14 cellular contexts compared by ENCODE assay signal in genomic region chr4:121799208-121799823, GRCh38. TPM values are rescaled to one million over a fixed set of nuclear protein-coding genes. Genes with fewer than 3 reads are reported as not detected.
DNase-seq lines count a peak whose midpoint lies in the region; ATAC-seq and TF ChIP-seq lines count a peak whose summit lies in the region.
"Had no signal": no experiment of that assay in that cellular context is flagged by ENCODE, and none has a peak within 500 bp of the region (broad histone marks: within the 10 kb centered on the region; RNA-seq: fewer than 3 reads in every experiment).

No MANE protein-coding gene starts in this region.

- CTCF ChIA-PET in CD4-positive, alpha-beta memory T cell (lab: Charles Lee; ENCODE audit: partially characterized antibody) = interaction anchor here (1.1 kb wide), 1 partner anchor 13 kb away, joined by 4 read pairs; no protein-coding TSS in a partner anchor

- H3F3A ChIP-seq in GM23338 (replicated peaks; ENCODE audit: low read depth) = no peaks in the 10 kb centered on the region

- no peaks in the 10 kb centered on the region for H3K27me3 ChIP-seq in CD4-positive, alpha-beta memory T cell (ENCODE audit: insufficient read depth, low read length)
- no peaks in the 10 kb centered on the region for H3K27me3 ChIP-seq in GM23338 (ENCODE audit: insufficient read depth)

- peaks cover 6 to 23% of the 10 kb centered on the region in 2 donors for H3K36me3 Mint-ChIP-seq in CD4-positive, alpha-beta memory T cell
- peaks cover 24% of the 10 kb centered on the region; the same call in 2 of the 3 replicates for H3K36me3 Mint-ChIP-seq in GM23338 (ENCODE audit: low read depth)
- H3K36me3 Mint-ChIP-seq in activated T-helper 17 cell treated with anti-CD3 and anti-CD28 coated beads, Interleukin-2, amount 50 U/mL, for 72 hours (ENCODE audit: low read depth) = peaks cover 35% of the 10 kb centered on the region
- H3K36me3 Mint-ChIP-seq in natural killer cell = no peaks in the 10 kb centered on the region
- no peaks in the 10 kb centered on the region for H3K36me3 Mint-ChIP-seq in stimulated activated naive B cell treated with anti-CD40 and anti-IgM and Interleukin-4, amounts not matched to agents 10 μg/mL and 1 μg/mL and 100 μg/mL, for 72 hours

- peaks cover 0 to 3% of the 10 kb centered on the region in 2 donors for H3K27me3 Mint-ChIP-seq in CD4-positive, alpha-beta memory T cell
- H3K27me3 Mint-ChIP-seq in GM23338 (ENCODE audit: insufficient read depth, low read depth, poor library complexity) (peaks cover 9% of the 10 kb centered on the region), natural killer cell (ENCODE audit: low read depth in 2 of 2) (peaks cover 6 to 13% of the 10 kb centered on the region in 2 donors)
- H3K27me3 Mint-ChIP-seq in activated T-helper 17 cell treated with anti-CD3 and anti-CD28 coated beads, Interleukin-2, amount 50 U/mL, for 72 hours = no peaks in the 10 kb centered on the region
- peaks cover 7 to 14% of the 10 kb centered on the region in 2 donors for H3K27me3 Mint-ChIP-seq in stimulated activated naive B cell treated with anti-CD40 and anti-IgM and Interleukin-4, amounts not matched to agents 10 μg/mL and 1 μg/mL and 100 μg/mL, for 72 hours

- H3K4me3 ChIP-seq in CD4-positive, alpha-beta memory T cell (ENCODE audit: low read length in 2 of 2) = peak overlapping the region in 1 of 2 donors; percentile 1
- no peak overlapping the region for H3K4me3 ChIP-seq in GM23338

- no peaks in the 10 kb centered on the region for H4K20me1 ChIP-seq in GM23338 (replicated peaks; ENCODE audit: insufficient read depth)

- H3K4me1 Mint-ChIP-seq in CD4-positive, alpha-beta memory T cell = peaks cover 24 to 48% (median 38%) of the 10 kb centered on the region in 4 donors
- H3K4me1 Mint-ChIP-seq in GM23338 (peaks cover 40% of the 10 kb centered on the region), natural killer cell (peaks cover 24 to 26% of the 10 kb centered on the region in 2 donors)
- peaks cover 22% of the 10 kb centered on the region for H3K4me1 Mint-ChIP-seq in activated T-helper 17 cell treated with anti-CD3 and anti-CD28 coated beads, Interleukin-2, amount 50 U/mL, for 72 hours
- peaks cover 9 to 30% of the 10 kb centered on the region in 2 donors for H3K4me1 Mint-ChIP-seq in stimulated activated naive B cell treated with anti-CD40 and anti-IgM and Interleukin-4, amounts not matched to agents 10 μg/mL and 1 μg/mL and 100 μg/mL, for 72 hours

- TF ChIP-seq CTCF in GM23338 (conservative IDR thresholded peaks at IDR 0.05; ENCODE audit: low read depth in 2 of 2) (no peak), natural killer cell (IDR thresholded peaks at IDR 0.05) (no peak)

- no peak overlapping the region for H3K27ac ChIP-seq in CD4-positive, alpha-beta memory T cell (ENCODE audit: low read depth, low read length)
- no peak overlapping the region for H3K27ac ChIP-seq in GM23338 (ENCODE audit: low read depth)

- peak overlapping the region in 7 of 8 donors; percentile 30 to 100 (median 96) for H3K4me3 Mint-ChIP-seq in CD4-positive, alpha-beta memory T cell
- H3K4me3 Mint-ChIP-seq in GM23338 = no peak overlapping the region
- H3K4me3 Mint-ChIP-seq in activated T-helper 17 cell treated with anti-CD3 and anti-CD28 coated beads, Interleukin-2, amount 50 U/mL, for 72 hours = peak overlapping the region; percentile 89
- H3K4me3 Mint-ChIP-seq in natural killer cell = peak overlapping the region; percentile 93
- H3K4me3 Mint-ChIP-seq in stimulated activated naive B cell treated with anti-CD40 and anti-IgM and Interleukin-4, amounts not matched to agents 10 μg/mL and 1 μg/mL and 100 μg/mL, for 72 hours = no peak overlapping the region

- no peak overlapping the region for H2AFZ ChIP-seq in GM23338

- no peak for DNase-seq in CD4-positive, alpha-beta memory T cell
- no peak for DNase-seq in GM23338 (ENCODE audit: low spot score)
- no peak for DNase-seq in natural killer cell
- no peak for DNase-seq in CD1c-positive myeloid dendritic cell (ENCODE audit: extremely low spot score)
- DNase-seq in stimulated activated naive B cell treated with anti-CD40 and anti-IgM and Interleukin-4, amounts not matched to agents 10 μg/mL and 1 μg/mL and 100 μg/mL, for 72 hours = no peak
- DNase-seq: Calu3, NCI-H1105 treated with DMSO at 0.1 percent for 48 hours, NCI-H446, substantia nigra had no signal

- POLR2A ChIA-PET in CD4-positive, alpha-beta memory T cell (lab: Charles Lee; ENCODE audit: partially characterized antibody) = interaction anchor here (1.5 to 3.8 kb wide), 2 partner anchors 19 to 24 kb away, joined by 3 to 56 read pairs; partner anchors contain the start of gene CCNA2

- H3K4me1 ChIP-seq in CD4-positive, alpha-beta memory T cell (ENCODE audit: insufficient read depth, low read length) = peaks cover 43% of the 10 kb centered on the region
- peaks cover 13% of the 10 kb centered on the region for H3K4me1 ChIP-seq in GM23338 (ENCODE audit: insufficient read depth)

- peaks cover 6% of the 10 kb centered on the region for H3K36me3 ChIP-seq in CD4-positive, alpha-beta memory T cell (ENCODE audit: insufficient read depth, low read length)
- peaks cover 18% of the 10 kb centered on the region for H3K36me3 ChIP-seq in GM23338 (ENCODE audit: insufficient read depth)

- ATAC-seq in GM23338 (no peak), natural killer cell (no peak), GM21367 (IDR thresholded peaks at IDR 0.05; ENCODE audit: unreplicated experiment) (no peak)
- ATAC-seq in activated T-helper 17 cell treated with anti-CD3 and anti-CD28 coated beads, Interleukin-2, amount 50 U/mL, for 72 hours (replicated peaks) = no peak
- no peak for ATAC-seq in stimulated activated naive B cell treated with anti-CD40 and anti-IgM and Interleukin-4, amounts not matched to agents 10 μg/mL and 1 μg/mL and 100 μg/mL, for 72 hours (replicated peaks)
- ATAC-seq: esophagus mucosa had no signal

- no peak overlapping the region for H3K4me2 ChIP-seq in GM23338

- peaks cover 0 to 2% (median 0%) of the 10 kb centered on the region in 8 donors for H3K9me3 Mint-ChIP-seq in CD4-positive, alpha-beta memory T cell
- H3K9me3 Mint-ChIP-seq in GM23338 (no peaks in the 10 kb centered on the region), natural killer cell (no peaks in the 10 kb centered on the region)
- no peaks in the 10 kb centered on the region for H3K9me3 Mint-ChIP-seq in activated T-helper 17 cell treated with anti-CD3 and anti-CD28 coated beads, Interleukin-2, amount 50 U/mL, for 72 hours
- no peaks in the 10 kb centered on the region for H3K9me3 Mint-ChIP-seq in stimulated activated naive B cell treated with anti-CD40 and anti-IgM and Interleukin-4, amounts not matched to agents 10 μg/mL and 1 μg/mL and 100 μg/mL, for 72 hours

- intact Hi-C loops in CD4-positive, alpha-beta memory T cell (cut with micrococcal nuclease) = no loop called here
- intact Hi-C loops in natural killer cell (cut with micrococcal nuclease) = no loop called here

- H3K9me3 ChIP-seq in CD4-positive, alpha-beta memory T cell (ENCODE audit: control insufficient read depth in 1 of 2, low read length in 2 of 2) = no peaks in the 10 kb centered on the region

- no peaks in the 10 kb centered on the region for H3K9me2 ChIP-seq in GM23338 (ENCODE audit: insufficient read depth)

- peaks cover 28% of the 10 kb centered on the region for H3K79me2 ChIP-seq in GM23338 (replicated peaks; ENCODE audit: insufficient read depth)

- peak overlapping the region; percentile 41 to 100 (median 94) for H3K27ac Mint-ChIP-seq in CD4-positive, alpha-beta memory T cell
- H3K27ac Mint-ChIP-seq in GM23338 (0 out of 2 replicates have a peak overlapping the region, but pooled peaks have one; percentile 43), natural killer cell (peak overlapping the region; percentile 95 to 98)
- H3K27ac Mint-ChIP-seq in activated T-helper 17 cell treated with anti-CD3 and anti-CD28 coated beads, Interleukin-2, amount 50 U/mL, for 72 hours = peak overlapping the region; percentile 90
- H3K27ac Mint-ChIP-seq in stimulated activated naive B cell treated with anti-CD40 and anti-IgM and Interleukin-4, amounts not matched to agents 10 μg/mL and 1 μg/mL and 100 μg/mL, for 72 hours = no peak overlapping the region

TF ChIP-seq in GM23338, 12 proteins besides CTCF, POLR2A, EP300 and RAD21 (continues in another document):
- no peak for TF ChIP-seq CREB1 (CRISPR knock-in tag; IDR thresholded peaks at IDR 0.05; ENCODE audit: low read depth)
- no peak for TF ChIP-seq NANOG (IDR thresholded peaks at IDR 0.05; ENCODE audit: borderline replicate concordance)

RNA-seq across cellular contexts. Expression of gene EXOSC9, which starts 1.8 kb away (rescaled TPM):
- total RNA-seq in CD4-positive, alpha-beta memory T cell = 10 to 100 TPM; 43.0 to 45.4 TPM
- polyA plus RNA-seq in CD4-positive, alpha-beta memory T cell = 10 to 100 TPM; 40.6 to 45.1 TPM
- total RNA-seq in GM23338 (2014; rRNA removed; shearing (Covaris generic)) = 68.8 and 71.9 TPM in 2 replicates
- polyA plus RNA-seq in GM23338 (2016; fragmentation: Nextera tagmentation; extraction: Ambion mirVana) = 95.2 and 105 TPM in 2 replicates
- total RNA-seq in activated T-helper 17 cell treated with anti-CD3 and anti-CD28 coated beads, Interleukin-2, amount 50 U/mL, for 72 hours = 10 to 100 TPM; 52.1 to 65.9 TPM
- total RNA-seq in natural killer cell = 10 to 100 TPM; 45.7 to 57.4 (median 51.2) TPM

RNA-seq across cellular contexts. Expression of gene CCNA2, which starts 24.4 kb away (rescaled TPM):
- 1 to 10 TPM; 1.2 to 1.4 TPM for total RNA-seq in CD4-positive, alpha-beta memory T cell
- under 1 TPM in 1 of 2 donors, not detected in 1; 0.34 TPM for polyA plus RNA-seq in CD4-positive, alpha-beta memory T cell
- 160 and 167 TPM in 2 replicates for total RNA-seq in GM23338 (2014; rRNA removed; shearing (Covaris generic))
- polyA plus RNA-seq in GM23338 (2016; fragmentation: Nextera tagmentation; extraction: Ambion mirVana) = 57.9 and 60.5 TPM in 2 replicates
- 10 to 100 TPM; 59.5 to 86.2 TPM for total RNA-seq in activated T-helper 17 cell treated with anti-CD3 and anti-CD28 coated beads, Interleukin-2, amount 50 U/mL, for 72 hours
- total RNA-seq in natural killer cell = 1 to 10 TPM in 1 of 3 donors, under 1 TPM in 2; 0.50 to 1.6 (median 0.99) TPM

RNA-seq across cellular contexts. Expression of gene SMIM43, which starts 34.4 kb away (rescaled TPM):
- total RNA-seq in CD4-positive, alpha-beta memory T cell = not detected
- not detected for polyA plus RNA-seq in CD4-positive, alpha-beta memory T cell
- total RNA-seq in GM23338 (2014; rRNA removed; shearing (Covaris generic)) = 0.56 TPM in 1 of 2 replicates, not detected in the other
- 0.21 and 0.26 TPM in 2 replicates for polyA plus RNA-seq in GM23338 (2016; fragmentation: Nextera tagmentation; extraction: Ambion mirVana)
- under 1 TPM in 1 of 2 donors, not detected in 1; 0.15 TPM for total RNA-seq in activated T-helper 17 cell treated with anti-CD3 and anti-CD28 coated beads, Interleukin-2, amount 50 U/mL, for 72 hours
- not detected for total RNA-seq in natural killer cell
- total RNA-seq: Calu3, chondrocyte, esophagus mucosa, mesenteric fat pad had no signal

Comparison
In these comparisons a context has a peak if more than half of its experiments do, and no peak if none do; other contexts are left out.
1. H3K4me3 Mint-ChIP-seq: peak in CD4-positive, alpha-beta memory T cell (7 of 8), activated T-helper 17 cell treated with anti-CD3 and anti-CD28 coated beads, Interleukin-2, amount 50 U/mL, for 72 hours (single experiment) and natural killer cell (single experiment); none in GM23338 (single experiment) and stimulated activated naive B cell treated with anti-CD40 and anti-IgM and Interleukin-4, amounts not matched to agents 10 μg/mL and 1 μg/mL and 100 μg/mL, for 72 hours (0 of 2).
2. RNA of gene CCNA2, which starts 24.4 kb away (total RNA-seq): 160 to 167 TPM in GM23338 and 59.5 to 86.2 TPM in activated T-helper 17 cell treated with anti-CD3 and anti-CD28 coated beads, Interleukin-2, amount 50 U/mL, for 72 hours; 1.2 to 1.4 TPM in CD4-positive, alpha-beta memory T cell and 0.50 to 1.6 TPM in natural killer cell; every median in the first group is over 10 times any median in the second.